In the genomic region with DNA sequence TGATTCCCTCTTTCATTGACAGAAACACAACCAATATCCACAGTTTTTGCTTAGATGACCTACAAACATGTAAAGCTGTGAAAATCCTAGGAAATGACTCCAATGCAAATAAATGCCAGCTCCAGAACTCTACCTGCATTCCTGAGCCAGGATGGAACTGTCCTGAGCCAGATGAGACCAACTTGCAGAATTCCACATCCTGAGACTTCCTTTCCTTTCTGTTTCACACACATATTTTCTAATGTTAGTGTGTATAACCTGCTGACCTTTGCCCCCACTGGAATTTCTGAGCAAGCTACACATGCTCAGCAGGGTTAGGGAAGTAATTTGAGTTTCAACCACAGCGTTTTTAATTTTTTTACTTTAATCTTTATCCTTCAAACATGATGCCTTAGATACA, we compare ENCODE assay signal across 17 cellular contexts.
DNase-seq lines count a peak whose midpoint lies in the region; ATAC-seq, FAIRE-seq and TF ChIP-seq lines count a peak whose summit lies in the region.
"Had no signal": no experiment of that assay in that cellular context is flagged by ENCODE, and none has a peak within 500 bp of the region (broad histone marks: within the 10 kb centered on the region; RNA-seq: fewer than 3 reads in every experiment).

No MANE protein-coding gene starts in this region.

- H3K4me3 Mint-ChIP-seq in natural killer cell treated with Interleukin-12 subunit alpha and Interleukin-12 subunit beta and Interleukin-15 and Interleukin-18, amount 100 ng/mL, for 72 hours, result no peak overlapping the region
- H3K4me3 Mint-ChIP-seq: activated naive CD8-positive, alpha-beta T cell treated with anti-CD3 and anti-CD28 coated beads, Interleukin-2, amount 50 U/mL, for 24 hours had no signal

- FAIRE-seq in HepG2 (lab: Jason Lieb, UNC), result peak; percentile 74
- FAIRE-seq: GM12892 had no signal

- DNase-seq in ACHN (peak; percentile 20), LoVo (ENCODE audit: low spot score) (peak; percentile 77), mammary epithelial cell (peak; percentile 56), HepG2 (ENCODE audit: low spot score) (peak; percentile 93)
- no peak for DNase-seq in natural killer cell treated with Interleukin-12 subunit alpha and Interleukin-12 subunit beta and Interleukin-15 and Interleukin-18, amount 100 ng/mL, for 72 hours (ENCODE audit: low spot score)
- DNase-seq in activated effector memory CD4-positive, alpha-beta T cell treated with anti-CD3 and anti-CD28 coated beads, Interleukin-2, amount 50 U/mL, for 16 hours, result no peak
- DNase-seq: activated CD8-positive, alpha-beta memory T cell treated with anti-CD3 and anti-CD28 coated beads, Interleukin-2, amount 50 U/mL, for 48 hours; activated naive CD8-positive, alpha-beta T cell treated with anti-CD3 and anti-CD28 coated beads, Interleukin-2, amount 50 U/mL, for 24 hours; effector memory CD4-positive, alpha-beta T cell; heart right ventricle; MM.1S; right cardiac atrium had no signal

- no peak overlapping the region for H3K27ac ChIP-seq in mammary epithelial cell (ENCODE audit: insufficient read depth, low read depth, low read length)
- peak overlapping the region; percentile 4 for H3K27ac ChIP-seq in HepG2 (ENCODE audit: extremely low read length, insufficient read depth, low read length)
- H3K27ac ChIP-seq: heart right ventricle, SK-N-MC, thoracic aorta had no signal

- H3K9ac ChIP-seq in mammary epithelial cell (ENCODE audit: insufficient read depth, low read length) (no peak overlapping the region), HepG2 (ENCODE audit: insufficient read depth, low read depth, low read length) (0 out of 2 replicates have a peak overlapping the region, but pooled peaks have one; percentile 7)

- H3K27me3 ChIP-seq in mammary epithelial cell (ENCODE audit: insufficient read depth, low read length) (no peaks in the 10 kb centered on the region), HepG2 (ENCODE audit: control insufficient read depth in 1 of 2, insufficient read depth in 2 of 2, low read length in 2 of 2) (no peaks in the 10 kb centered on the region)

- peaks cover 12% of the 10 kb centered on the region for H3K4me1 ChIP-seq in mammary epithelial cell (ENCODE audit: insufficient read depth, low read length)
- H3K4me1 ChIP-seq in HepG2 (ENCODE audit: insufficient read depth, low read length), result peaks cover 44% of the 10 kb centered on the region
- H3K4me1 ChIP-seq: heart right ventricle had no signal

- H2AFZ ChIP-seq in mammary epithelial cell (ENCODE audit: low read depth, low read length), result no peak overlapping the region
- H2AFZ ChIP-seq in HepG2 (ENCODE audit: low read length), result no peak overlapping the region

- no peak for TF ChIP-seq RAD21 in HepG2 (CRISPR knock-in tag; IDR thresholded peaks at IDR 0.05)

- no peak for TF ChIP-seq POLR2A in HepG2 (IDR thresholded peaks at IDR 0.05; ENCODE audit: insufficient read depth in 1 of 2, low read depth in 2 of 2, low read length in 2 of 2)

- CTCF ChIA-PET in mammary epithelial cell (lab: Charles Lee; ENCODE audit: low non-redundant PET) (no interaction called here), HepG2 (lab: Yijun Ruan, JAX; ENCODE audit: low intra/inter-chr PET ratio, low total read pairs) (no interaction called here)

- no peaks in the 10 kb centered on the region for H3K36me3 ChIP-seq in mammary epithelial cell (ENCODE audit: insufficient read depth, low read length)
- no peaks in the 10 kb centered on the region for H3K36me3 ChIP-seq in HepG2 (replicated peaks in 1 of 2; ENCODE audit: control insufficient read depth in 1 of 2, insufficient read depth in 2 of 2, low read length in 2 of 2)
- H3K36me3 ChIP-seq: heart right ventricle, thoracic aorta had no signal

- H3K79me2 ChIP-seq in mammary epithelial cell (ENCODE audit: insufficient read depth, low read length) (no peaks in the 10 kb centered on the region), HepG2 (ENCODE audit: insufficient read depth, low read length) (no peaks in the 10 kb centered on the region)

- in situ Hi-C loops in ACHN (cut with HindIII; ENCODE audit: low pct_ligation_motif_present, low pct_unique_long_range_greater_than_20kb, low sequenced_read_pairs), result no loop called here
- in situ Hi-C loops in mammary epithelial cell (cut with MboI; ENCODE audit: low sequenced_read_pairs in 2 of 2), result no loop called here
- in situ Hi-C loops in HepG2 (cut with HindIII; ENCODE audit: extremely low pct_ligation_motif_present, low pct_unique_long_range_greater_than_20kb), result no loop called here

- 93% methylated on average over 1 of the region's 1 CpG for WGBS in mammary epithelial cell (ENCODE audit: low coverage, missing lambda C conversion rate)
- 4% methylated on average over 1 of the region's 1 CpG for WGBS in HepG2 (ENCODE audit: low lambda C conversion rate)

- H3K4me3 ChIP-seq in mammary epithelial cell (replicated peaks in 1 of 3; ENCODE audit: insufficient read depth in 1 of 3, low read depth in 2 of 3, low read length in 3 of 3) (no peak overlapping the region), HepG2 (replicated peaks in 1 of 3; ENCODE audit: insufficient read depth in 1 of 3, low read depth in 2 of 3, low read length in 3 of 3) (peak overlapping the region in 1 of 3 experiments; percentile 15; a peak in 1 of 6 replicates)
- H3K4me3 ChIP-seq: heart right ventricle, SK-N-MC, thoracic aorta had no signal

- H3K9me3 ChIP-seq in mammary epithelial cell (replicated peaks; ENCODE audit: insufficient read depth, low read length), result no peaks in the 10 kb centered on the region
- H3K9me3 ChIP-seq in HepG2 (ENCODE audit: low read length), result no peaks in the 10 kb centered on the region
- H3K9me3 ChIP-seq: heart right ventricle, thoracic aorta had no signal

- H3K4me2 ChIP-seq in mammary epithelial cell (ENCODE audit: insufficient read depth, low read depth, low read length), result no peak overlapping the region
- H3K4me2 ChIP-seq in HepG2 (ENCODE audit: low read depth, low read length), result peak overlapping the region; percentile 36

- BruUV-seq in mammary epithelial cell (replicated peaks; lab: Mats Ljungman, UMichigan), result no TSS peak
- no TSS peak for BruUV-seq in HepG2 (replicated peaks; lab: Mats Ljungman, UMichigan)

- H3K9me3 Mint-ChIP-seq in natural killer cell treated with Interleukin-12 subunit alpha and Interleukin-12 subunit beta and Interleukin-15 and Interleukin-18, amount 100 ng/mL, for 72 hours, result no peaks in the 10 kb centered on the region
- H3K9me3 Mint-ChIP-seq: activated naive CD8-positive, alpha-beta T cell treated with anti-CD3 and anti-CD28 coated beads, Interleukin-2, amount 50 U/mL, for 24 hours had no signal

- TF ChIP-seq CTCF in mammary epithelial cell (conservative IDR thresholded peaks at IDR 0.05 in 1 of 2, IDR thresholded peaks at IDR 0.05 in 1 of 2; ENCODE audit: extremely low read depth in 1 of 2, insufficient read depth in 1 of 2, low read depth in 1 of 2, low read length in 2 of 2), result no peak
- TF ChIP-seq CTCF in HepG2 (CRISPR knock-in tag; IDR thresholded peaks at IDR 0.05), result no peak

- TF ChIP-seq EP300 in HepG2 (IDR thresholded peaks at IDR 0.05; ENCODE audit: low read depth in 2 of 2, low read length in 2 of 2), result peak in 1 of 2 experiments; percentile 54; a peak in 1 of 4 replicates
- no peak for TF ChIP-seq EP300 in HepG2 (CRISPR knock-in tag; IDR thresholded peaks at IDR 0.05; ENCODE audit: borderline replicate concordance)

- POLR2A ChIA-PET in HepG2 (lab: Yijun Ruan, JAX), result interaction anchor here (0.8 to 1.2 kb wide), 6 partner anchors 15 to 36 kb away, joined by 3 to 7 read pairs (median 4); no protein-coding TSS in a partner anchor

- ATAC-seq in HepG2 (peak; percentile 79), HG02798 (IDR thresholded peaks at IDR 0.05; ENCODE audit: poor library complexity, unreplicated experiment) (no peak), GM19467 (IDR thresholded peaks at IDR 0.05; ENCODE audit: unreplicated experiment) (no peak)
- ATAC-seq in natural killer cell treated with Interleukin-12 subunit alpha and Interleukin-12 subunit beta and Interleukin-15 and Interleukin-18, amount 100 ng/mL, for 72 hours, result no peak
- ATAC-seq: activated naive CD8-positive, alpha-beta T cell treated with anti-CD3 and anti-CD28 coated beads, Interleukin-2, amount 50 U/mL, for 24 hours; heart right ventricle; right cardiac atrium had no signal

- H3K27ac Mint-ChIP-seq in natural killer cell treated with Interleukin-12 subunit alpha and Interleukin-12 subunit beta and Interleukin-15 and Interleukin-18, amount 100 ng/mL, for 72 hours, result no peak overlapping the region
- H3K27ac Mint-ChIP-seq: activated naive CD8-positive, alpha-beta T cell treated with anti-CD3 and anti-CD28 coated beads, Interleukin-2, amount 50 U/mL, for 24 hours had no signal

- intact Hi-C loops in mammary epithelial cell (cut with micrococcal nuclease) (no loop called here), HepG2 (cut with micrococcal nuclease; ENCODE audit: unreplicated experiment) (loop anchor here (2.0 kb wide), 2 partner anchors 15 kb away; no protein-coding TSS in a partner anchor)

- dilution Hi-C loops in mammary epithelial cell (cut with HindIII; ENCODE audit: low sequenced_read_pairs), result no loop called here

- no peaks in the 10 kb centered on the region for H3K4me1 Mint-ChIP-seq in natural killer cell treated with Interleukin-12 subunit alpha and Interleukin-12 subunit beta and Interleukin-15 and Interleukin-18, amount 100 ng/mL, for 72 hours (ENCODE audit: low read depth in 2 of 2)
- H3K4me1 Mint-ChIP-seq: activated naive CD8-positive, alpha-beta T cell treated with anti-CD3 and anti-CD28 coated beads, Interleukin-2, amount 50 U/mL, for 24 hours had no signal

- H3K36me3 Mint-ChIP-seq in natural killer cell treated with Interleukin-12 subunit alpha and Interleukin-12 subunit beta and Interleukin-15 and Interleukin-18, amount 100 ng/mL, for 72 hours, result no peaks in the 10 kb centered on the region

- H4K20me1 ChIP-seq in mammary epithelial cell (ENCODE audit: insufficient read depth, low read length) (no peaks in the 10 kb centered on the region), HepG2 (ENCODE audit: insufficient read depth, low read length) (no peaks in the 10 kb centered on the region)

- peaks cover 8 to 11% of the 10 kb centered on the region in 2 donors for H3K27me3 Mint-ChIP-seq in natural killer cell treated with Interleukin-12 subunit alpha and Interleukin-12 subunit beta and Interleukin-15 and Interleukin-18, amount 100 ng/mL, for 72 hours

TF ChIP-seq in HepG2, 621 proteins besides CTCF, POLR2A, EP300 and RAD21 (continues in another document):
- TF ChIP-seq KDM5B (CRISPR knock-in tag; IDR thresholded peaks at IDR 0.05; ENCODE audit: borderline replicate concordance), result no peak
- TF ChIP-seq, protein P1, sequence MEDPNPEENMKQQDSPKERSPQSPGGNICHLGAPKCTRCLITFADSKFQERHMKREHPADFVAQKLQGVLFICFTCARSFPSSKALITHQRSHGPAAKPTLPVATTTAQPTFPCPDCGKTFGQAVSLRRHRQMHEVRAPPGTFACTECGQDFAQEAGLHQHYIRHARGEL (CRISPR knock-in tag; IDR thresholded peaks at IDR 0.05), result no peak
- TF ChIP-seq ZNF468 (CRISPR knock-in tag; IDR thresholded peaks at IDR 0.05), result no peak

Comparison
In these comparisons a context has a peak if more than half of its experiments do, and no peak if none do; other contexts are left out.
1. DNase-seq: peak in ACHN (single experiment), LoVo (single experiment), mammary epithelial cell (single experiment) and HepG2 (single experiment); none in natural killer cell treated with Interleukin-12 subunit alpha and Interleukin-12 subunit beta and Interleukin-15 and Interleukin-18, amount 100 ng/mL, for 72 hours (single experiment) and activated effector memory CD4-positive, alpha-beta T cell treated with anti-CD3 and anti-CD28 coated beads, Interleukin-2, amount 50 U/mL, for 16 hours (single experiment).